Comparison of ENCODE assay signal across 17 cellular contexts in the genomic region with DNA sequence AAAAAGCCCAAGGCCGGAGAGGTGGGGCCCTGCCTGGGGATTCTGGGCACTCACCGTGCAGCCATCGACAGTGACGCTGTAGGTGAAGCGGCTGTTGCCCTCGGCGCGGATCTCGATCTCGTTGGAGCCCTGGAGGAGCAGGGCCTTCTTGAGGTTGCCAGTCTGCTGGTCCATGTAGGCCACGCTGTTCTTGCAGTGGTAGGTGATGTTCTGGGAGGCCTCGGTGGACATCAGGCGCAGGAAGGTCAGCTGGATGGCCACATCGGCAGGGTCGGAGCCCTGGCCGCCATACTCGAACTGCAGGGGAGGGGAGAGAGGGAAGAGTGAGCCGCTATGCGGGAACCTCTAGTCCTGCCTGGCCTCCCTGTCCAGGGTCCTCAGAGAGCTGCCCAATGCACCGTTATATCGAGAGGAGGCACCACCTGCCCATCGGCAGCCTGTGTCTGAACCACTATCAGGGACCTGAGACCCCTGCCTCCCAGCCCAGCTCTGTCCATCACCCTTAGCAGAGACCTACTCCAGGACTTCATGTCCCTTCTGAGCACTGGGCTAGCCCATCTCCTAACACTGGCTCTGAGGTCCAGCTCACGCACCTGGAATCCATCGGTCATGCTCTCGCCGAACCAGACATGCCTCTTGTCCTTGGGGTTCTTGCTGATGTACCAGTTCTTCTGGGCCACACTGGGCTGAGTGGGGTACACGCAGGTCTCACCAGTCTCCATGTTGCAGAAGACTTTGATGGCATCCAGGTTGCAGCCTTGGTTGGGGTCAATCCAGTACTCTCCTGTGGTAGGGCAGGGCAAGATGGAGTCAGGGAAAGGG. TPM values are rescaled to one million over a fixed set of nuclear protein-coding genes. Genes with fewer than 3 reads are reported as not detected.
DNase-seq lines count a peak whose midpoint lies in the region; ATAC-seq and TF ChIP-seq lines count a peak whose summit lies in the region.
"Had no signal": no experiment of that assay in that cellular context is flagged by ENCODE, and none has a peak within 500 bp of the region (broad histone marks: within the 10 kb centered on the region; RNA-seq: fewer than 3 reads in every experiment).

No MANE protein-coding gene starts in this region.

- no peak overlapping the region for H3K9ac ChIP-seq in HCT116 (ENCODE audit: low read length)

- H3K4me1 Mint-ChIP-seq in memory B cell: peaks cover 28% of the 10 kb centered on the region
- H3K4me1 Mint-ChIP-seq in stimulated activated naive B cell treated with anti-CD40 and anti-IgM and Interleukin-4, amounts not matched to agents 10 μg/mL and 1 μg/mL and 100 μg/mL, for 72 hours: peaks cover 38 to 50% of the 10 kb centered on the region in 2 donors
- peaks cover 13% of the 10 kb centered on the region for H3K4me1 Mint-ChIP-seq in activated T-helper 2 cell treated with anti-CD3 and anti-CD28 coated beads, Interferon-gamma antibody, Interleukin-2, Interleukin-4, amounts not matched to agents 10 μg/mL and 5 μg/mL and 100 μg/mL, durations not matched to agents 14 hours and 24 hours and 36 hours (ENCODE audit: low read depth)

- H3K27ac Mint-ChIP-seq in memory B cell: no peak overlapping the region
- no peak overlapping the region for H3K27ac Mint-ChIP-seq in stimulated activated naive B cell treated with anti-CD40 and anti-IgM and Interleukin-4, amounts not matched to agents 10 μg/mL and 1 μg/mL and 100 μg/mL, for 72 hours
- H3K27ac Mint-ChIP-seq in activated T-helper 2 cell treated with anti-CD3 and anti-CD28 coated beads, Interferon-gamma antibody, Interleukin-2, Interleukin-4, amounts not matched to agents 10 μg/mL and 5 μg/mL and 100 μg/mL, durations not matched to agents 14 hours and 24 hours and 36 hours: no peak overlapping the region
- H3K27ac Mint-ChIP-seq: H9; stimulated activated memory B cell treated with anti-CD40 and anti-IgM and Interleukin-4, amounts not matched to agents 10 μg/mL and 1 μg/mL and 100 μg/mL, for 72 hours had no signal

- H3K79me2 ChIP-seq in HCT116 (ENCODE audit: insufficient read depth, low read length): no peaks in the 10 kb centered on the region

- in situ Hi-C loops in brain microvascular endothelial cell (cut with HindIII; ENCODE audit: low pct_ligation_motif_present, low sequenced_read_pairs): no loop called here

- H2AFZ ChIP-seq in HCT116 (ENCODE audit: low read depth, low read length, poor library complexity, severe bottlenecking): no peak overlapping the region

- intact Hi-C loops in HCT116 (cut with micrococcal nuclease): no loop called here
- intact Hi-C loops in tibial artery (cut with DNase I; ENCODE audit: low total_unique reads): no loop called here
- intact Hi-C loops in activated T-helper 2 cell treated with anti-CD3 and anti-CD28 coated beads, Interferon-gamma antibody, Interleukin-2, Interleukin-4, amounts not matched to agents 10 μg/mL and 5 μg/mL and 100 μg/mL, durations not matched to agents 14 hours and 24 hours and 36 hours (cut with micrococcal nuclease): no loop called here

- no peak overlapping the region for H3K4me2 ChIP-seq in HCT116 (ENCODE audit: low read length)

- no peak for ATAC-seq in HCT116
- no peak for ATAC-seq in memory B cell (ENCODE audit: low read depth)
- ATAC-seq in stimulated activated naive B cell treated with anti-CD40 and anti-IgM and Interleukin-4, amounts not matched to agents 10 μg/mL and 1 μg/mL and 100 μg/mL, for 72 hours (replicated peaks): no peak
- ATAC-seq: stimulated activated memory B cell treated with anti-CD40 and anti-IgM and Interleukin-4, amounts not matched to agents 10 μg/mL and 1 μg/mL and 100 μg/mL, for 72 hours had no signal

- no peak for TF ChIP-seq RAD21 in HCT116 (IDR thresholded peaks at IDR 0.05; ENCODE audit: low read depth)

- no peak for TF ChIP-seq CTCF in HCT116 (IDR thresholded peaks at IDR 0.05 in 2 of 3, conservative IDR thresholded peaks at IDR 0.05 in 1 of 3; ENCODE audit: borderline replicate concordance in 1 of 3, insufficient read depth in 1 of 3, low read depth in 2 of 3, low read length in 2 of 3)
- TF ChIP-seq CTCF in brain microvascular endothelial cell (IDR thresholded peaks at IDR 0.05; ENCODE audit: low read depth, low read length, missing control alignments): no peak
- TF ChIP-seq CTCF in tibial artery (IDR thresholded peaks at IDR 0.05): no peak

- H3K4me3 ChIP-seq in HCT116 (replicated peaks in 1 of 2; ENCODE audit: low read depth in 1 of 2, low read length in 2 of 2) (no peak overlapping the region), brain microvascular endothelial cell (ENCODE audit: low read depth, low read length) (no peak overlapping the region), tibial artery (no peak overlapping the region)

- H3K4me3 Mint-ChIP-seq in memory B cell: peak overlapping the region; percentile 25
- H3K4me3 Mint-ChIP-seq in stimulated activated naive B cell treated with anti-CD40 and anti-IgM and Interleukin-4, amounts not matched to agents 10 μg/mL and 1 μg/mL and 100 μg/mL, for 72 hours: no peak overlapping the region
- no peak overlapping the region for H3K4me3 Mint-ChIP-seq in activated T-helper 2 cell treated with anti-CD3 and anti-CD28 coated beads, Interferon-gamma antibody, Interleukin-2, Interleukin-4, amounts not matched to agents 10 μg/mL and 5 μg/mL and 100 μg/mL, durations not matched to agents 14 hours and 24 hours and 36 hours (ENCODE audit: low read depth)
- H3K4me3 Mint-ChIP-seq: H9; stimulated activated memory B cell treated with anti-CD40 and anti-IgM and Interleukin-4, amounts not matched to agents 10 μg/mL and 1 μg/mL and 100 μg/mL, for 72 hours had no signal

- H3K9me3 ChIP-seq in HCT116 (ENCODE audit: control insufficient read depth in 1 of 2, insufficient read depth in 1 of 2, low read depth in 1 of 2, low read length in 2 of 2): no peaks in the 10 kb centered on the region
- no peaks in the 10 kb centered on the region for H3K9me3 ChIP-seq in tibial artery
- H3K9me3 ChIP-seq: BE2C had no signal

- H3K27me3 ChIP-seq in HCT116 (ENCODE audit: insufficient read depth, low read length) (no peaks in the 10 kb centered on the region), brain microvascular endothelial cell (replicated peaks) (no peaks in the 10 kb centered on the region), tibial artery (no peaks in the 10 kb centered on the region)
- H3K27me3 ChIP-seq: BE2C had no signal

- no peaks in the 10 kb centered on the region for H3K9me2 ChIP-seq in HCT116 (ENCODE audit: insufficient read depth)

- DNase-seq in HCT116 (ENCODE audit: low read depth, low spot score) (no peak), brain microvascular endothelial cell (no peak), memory B cell (ENCODE audit: low spot score in 2 of 2) (no peak), tibial artery (no peak), T1000 (lab: John Stamatoyannopoulos, UW) (no peak)
- no peak for DNase-seq in stimulated activated naive B cell treated with anti-CD40 and anti-IgM and Interleukin-4, amounts not matched to agents 10 μg/mL and 1 μg/mL and 100 μg/mL, for 72 hours
- DNase-seq in activated T-helper 2 cell treated with anti-CD3 and anti-CD28 coated beads, Interferon-gamma antibody, Interleukin-2, Interleukin-4, amounts not matched to agents 10 μg/mL and 5 μg/mL and 100 μg/mL, durations not matched to agents 14 hours and 24 hours and 36 hours (ENCODE audit: low spot score): no peak
- DNase-seq: activated CD4-positive, alpha-beta T cell treated with anti-CD3 and anti-CD28 coated beads for 4 hours; activated CD8-positive, alpha-beta memory T cell treated with anti-CD3 and anti-CD28 coated beads, Interleukin-2, amount 50 U/mL, for 4 hours; activated naive CD4-positive, alpha-beta T cell treated with Interleukin-2 at 50 U/mL for 16 hours; BE2C; H9; hypothalamus; NCI-H2081; NCI-H524 had no signal

- CTCF ChIA-PET in HCT116 (lab: Charles Lee): no interaction called here

- H3K36me3 Mint-ChIP-seq in memory B cell: no peaks in the 10 kb centered on the region
- H3K36me3 Mint-ChIP-seq in stimulated activated naive B cell treated with anti-CD40 and anti-IgM and Interleukin-4, amounts not matched to agents 10 μg/mL and 1 μg/mL and 100 μg/mL, for 72 hours: no peaks in the 10 kb centered on the region
- no peaks in the 10 kb centered on the region for H3K36me3 Mint-ChIP-seq in activated T-helper 2 cell treated with anti-CD3 and anti-CD28 coated beads, Interferon-gamma antibody, Interleukin-2, Interleukin-4, amounts not matched to agents 10 μg/mL and 5 μg/mL and 100 μg/mL, durations not matched to agents 14 hours and 24 hours and 36 hours (ENCODE audit: low read depth)
- H3K36me3 Mint-ChIP-seq: stimulated activated memory B cell treated with anti-CD40 and anti-IgM and Interleukin-4, amounts not matched to agents 10 μg/mL and 1 μg/mL and 100 μg/mL, for 72 hours had no signal

- TSS peak; percentile 48 for BruUV-seq in HCT116 (replicated peaks; lab: Mats Ljungman, UMichigan)

- peaks cover 4% of the 10 kb centered on the region for H3K27me3 Mint-ChIP-seq in memory B cell
- H3K27me3 Mint-ChIP-seq in stimulated activated naive B cell treated with anti-CD40 and anti-IgM and Interleukin-4, amounts not matched to agents 10 μg/mL and 1 μg/mL and 100 μg/mL, for 72 hours: no peaks in the 10 kb centered on the region
- no peaks in the 10 kb centered on the region for H3K27me3 Mint-ChIP-seq in activated T-helper 2 cell treated with anti-CD3 and anti-CD28 coated beads, Interferon-gamma antibody, Interleukin-2, Interleukin-4, amounts not matched to agents 10 μg/mL and 5 μg/mL and 100 μg/mL, durations not matched to agents 14 hours and 24 hours and 36 hours (ENCODE audit: low read depth)

- H4K20me1 ChIP-seq in HCT116 (ENCODE audit: insufficient read depth): no peaks in the 10 kb centered on the region

- peaks cover 0 to 13% of the 10 kb centered on the region in 2 experiments; a peak in 1 of 4 replicates for H3K36me3 ChIP-seq in HCT116 (ENCODE audit: control insufficient read depth in 1 of 2, insufficient read depth in 2 of 2, low read length in 2 of 2)
- H3K36me3 ChIP-seq in brain microvascular endothelial cell (replicated peaks): peaks cover 87% of the 10 kb centered on the region
- H3K36me3 ChIP-seq in tibial artery: peaks cover 56 to 57% (median 56%) of the 10 kb centered on the region in 3 donors
- H3K36me3 ChIP-seq: BE2C had no signal

- RAD21 ChIA-PET in HCT116 (lab: Charles Lee; ENCODE audit: low non-redundant PET in 1 of 2, low total read pairs in 2 of 2, uncharacterized antibody in 2 of 2, unreplicated experiment in 2 of 2): no interaction called here

- POLR2A ChIA-PET in HCT116 (lab: Charles Lee): no interaction called here

- H3K27ac ChIP-seq in HCT116 (ENCODE audit: low read depth, low read length) (no peak overlapping the region), brain microvascular endothelial cell (peak overlapping the region; percentile 3), tibial artery (peak overlapping the region; percentile 98 to 99)

- H3K4me1 ChIP-seq in HCT116 (ENCODE audit: control insufficient read depth in 1 of 2, insufficient read depth in 2 of 2, low read length in 2 of 2) (no peaks in the 10 kb centered on the region), tibial artery (peaks cover 0 to 64% (median 41%) of the 10 kb centered on the region in 4 donors)
- H3K4me1 ChIP-seq: BE2C had no signal

- no peak for TF ChIP-seq POLR2A in HCT116 (IDR thresholded peaks at IDR 0.05; ENCODE audit: borderline replicate concordance, extremely low read depth, insufficient read depth, insufficient read length)

- no peaks in the 10 kb centered on the region for H3K9me3 Mint-ChIP-seq in memory B cell
- H3K9me3 Mint-ChIP-seq in stimulated activated naive B cell treated with anti-CD40 and anti-IgM and Interleukin-4, amounts not matched to agents 10 μg/mL and 1 μg/mL and 100 μg/mL, for 72 hours: no peaks in the 10 kb centered on the region
- no peaks in the 10 kb centered on the region for H3K9me3 Mint-ChIP-seq in activated T-helper 2 cell treated with anti-CD3 and anti-CD28 coated beads, Interferon-gamma antibody, Interleukin-2, Interleukin-4, amounts not matched to agents 10 μg/mL and 5 μg/mL and 100 μg/mL, durations not matched to agents 14 hours and 24 hours and 36 hours
- H3K9me3 Mint-ChIP-seq: H9; stimulated activated memory B cell treated with anti-CD40 and anti-IgM and Interleukin-4, amounts not matched to agents 10 μg/mL and 1 μg/mL and 100 μg/mL, for 72 hours had no signal

RNA-seq across cellular contexts. Expression of gene COL1A1, which starts 15.5 kb away (rescaled TPM):
- 33.6 TPM for total RNA-seq in HCT116 (2021; ENCODE audit: unreplicated experiment)
- polyA plus RNA-seq in HCT116 (2012): 22.1 and 42.6 TPM in 2 replicates
- 13.9 and 15.5 TPM in 2 replicates for total RNA-seq in activated T-helper 2 cell treated with anti-CD3 and anti-CD28 coated beads, Interferon-gamma antibody, Interleukin-2, Interleukin-4, amounts not matched to agents 10 μg/mL and 5 μg/mL and 100 μg/mL, durations not matched to agents 14 hours and 24 hours and 36 hours

RNA-seq across cellular contexts. Expression of gene SGCA, which starts 20.1 kb away (rescaled TPM):
- total RNA-seq in HCT116 (2021; ENCODE audit: unreplicated experiment): 0.37 TPM
- polyA plus RNA-seq in HCT116 (2012): 0.21 and 0.56 TPM in 2 replicates
- total RNA-seq in activated T-helper 2 cell treated with anti-CD3 and anti-CD28 coated beads, Interferon-gamma antibody, Interleukin-2, Interleukin-4, amounts not matched to agents 10 μg/mL and 5 μg/mL and 100 μg/mL, durations not matched to agents 14 hours and 24 hours and 36 hours: 0.41 and 0.48 TPM in 2 replicates
- total RNA-seq: dermis microvascular lymphatic vessel endothelial cell had no signal

RNA-seq across cellular contexts. Expression of gene PPP1R9B, which starts 35.5 kb away (rescaled TPM):
- 112 TPM for total RNA-seq in HCT116 (2021; ENCODE audit: unreplicated experiment)
- 65.7 and 68.5 TPM in 2 replicates for polyA plus RNA-seq in HCT116 (2012)
- 126 and 130 TPM in 2 replicates for total RNA-seq in activated T-helper 2 cell treated with anti-CD3 and anti-CD28 coated beads, Interferon-gamma antibody, Interleukin-2, Interleukin-4, amounts not matched to agents 10 μg/mL and 5 μg/mL and 100 μg/mL, durations not matched to agents 14 hours and 24 hours and 36 hours

RNA-seq across cellular contexts. Expression of gene SAMD14, which starts 56.0 kb away (rescaled TPM):
- 1.5 TPM for total RNA-seq in HCT116 (2021; ENCODE audit: unreplicated experiment)
- polyA plus RNA-seq in HCT116 (2012): 0.74 and 0.79 TPM in 2 replicates
- total RNA-seq in activated T-helper 2 cell treated with anti-CD3 and anti-CD28 coated beads, Interferon-gamma antibody, Interleukin-2, Interleukin-4, amounts not matched to agents 10 μg/mL and 5 μg/mL and 100 μg/mL, durations not matched to agents 14 hours and 24 hours and 36 hours: 2.0 and 2.4 TPM in 2 replicates
